In genomic region chr4:41339812-41340809, GRCh38 we compare ENCODE assay signal across 9 cellular contexts.
DNase-seq lines count a peak whose midpoint lies in the region; ATAC-seq and TF ChIP-seq lines count a peak whose summit lies in the region.
"Had no signal": no experiment of that assay in that cellular context is flagged by ENCODE, and none has a peak within 500 bp of the region (broad histone marks: within the 10 kb centered on the region; RNA-seq: fewer than 3 reads in every experiment).

No MANE protein-coding gene starts in this region.

- no peaks in the 10 kb centered on the region for H3K36me3 ChIP-seq in mucosa of descending colon (ENCODE audit: low read depth)

- intact Hi-C loops in mucosa of descending colon (cut with DNase I, micrococcal nuclease) = no loop called here
- intact Hi-C loops in lower leg skin (cut with DNase I; ENCODE audit: low total_unique reads) = no loop called here

- no peak for ATAC-seq in mucosa of descending colon
- ATAC-seq in GM21515 (IDR thresholded peaks at IDR 0.05; ENCODE audit: unreplicated experiment) = no peak
- ATAC-seq in HG03025 (IDR thresholded peaks at IDR 0.05; ENCODE audit: low FRiP score, unreplicated experiment) = no peak

- H3K9me3 ChIP-seq in mucosa of descending colon = no peaks in the 10 kb centered on the region

- no peaks in the 10 kb centered on the region for H3K4me1 ChIP-seq in mucosa of descending colon (ENCODE audit: low read depth)

- DNase-seq in AG10803 (ENCODE audit: low read depth) (peak; percentile 74), NCI-H2081 treated with DMSO at 0.1 percent for 48 hours (lab: John Stamatoyannopoulos, UW) (peak; percentile 9), dermis blood vessel endothelial cell (peak; percentile 76), lung microvascular endothelial cell (ENCODE audit: low read depth in 2 of 2) (peak; percentile 47 to 80), mucosa of descending colon (no peak), lower leg skin (ENCODE audit: low spot score in 2 of 2) (no peak)
- DNase-seq: effector CD4-positive, alpha-beta T cell had no signal

- H3K4me3 ChIP-seq in AG10803 (ENCODE audit: low read length) = no peak overlapping the region
- H3K4me3 ChIP-seq in mucosa of descending colon = no peak overlapping the region
- no peak overlapping the region for H3K4me3 ChIP-seq in lower leg skin (ENCODE audit: low read depth, poor library complexity, severe bottlenecking)

- TF ChIP-seq POLR2A in lower leg skin (IDR thresholded peaks at IDR 0.05) = no peak

- peak; percentile 14; the same call in 1 of the 2 replicates for TF ChIP-seq CTCF in AG10803 (conservative IDR thresholded peaks at IDR 0.05; ENCODE audit: low read length)
- no peak for TF ChIP-seq CTCF in mucosa of descending colon (IDR thresholded peaks at IDR 0.05)
- TF ChIP-seq CTCF in lower leg skin (IDR thresholded peaks at IDR 0.05) = no peak

- WGBS in lower leg skin, 2 donors = 60 to 65% methylated on average over 10 of the region's 10 CpGs

Comparison
In these comparisons a context has a peak if more than half of its experiments do, and no peak if none do; other contexts are left out.
1. DNase-seq: peak in AG10803 (single experiment), NCI-H2081 treated with DMSO at 0.1 percent for 48 hours (single experiment), dermis blood vessel endothelial cell (single experiment) and lung microvascular endothelial cell (2 of 2); none in mucosa of descending colon (0 of 3) and lower leg skin (0 of 2).